Comparison of ENCODE assay signal across 1 cellular context in genomic region chr3:51391075-51391565, GRCh38.
TF ChIP-seq lines count a peak whose summit lies in the region.

Gene RBM15B (plus strand): TSS chr3:51391285. CDS start chr3:51391400, 115 bp downstream.

TF ChIP-seq in HepG2, 621 proteins besides CTCF, POLR2A, EP300 and RAD21 (continued from another document and continues in another):
- TF ChIP-seq, protein P1, sequence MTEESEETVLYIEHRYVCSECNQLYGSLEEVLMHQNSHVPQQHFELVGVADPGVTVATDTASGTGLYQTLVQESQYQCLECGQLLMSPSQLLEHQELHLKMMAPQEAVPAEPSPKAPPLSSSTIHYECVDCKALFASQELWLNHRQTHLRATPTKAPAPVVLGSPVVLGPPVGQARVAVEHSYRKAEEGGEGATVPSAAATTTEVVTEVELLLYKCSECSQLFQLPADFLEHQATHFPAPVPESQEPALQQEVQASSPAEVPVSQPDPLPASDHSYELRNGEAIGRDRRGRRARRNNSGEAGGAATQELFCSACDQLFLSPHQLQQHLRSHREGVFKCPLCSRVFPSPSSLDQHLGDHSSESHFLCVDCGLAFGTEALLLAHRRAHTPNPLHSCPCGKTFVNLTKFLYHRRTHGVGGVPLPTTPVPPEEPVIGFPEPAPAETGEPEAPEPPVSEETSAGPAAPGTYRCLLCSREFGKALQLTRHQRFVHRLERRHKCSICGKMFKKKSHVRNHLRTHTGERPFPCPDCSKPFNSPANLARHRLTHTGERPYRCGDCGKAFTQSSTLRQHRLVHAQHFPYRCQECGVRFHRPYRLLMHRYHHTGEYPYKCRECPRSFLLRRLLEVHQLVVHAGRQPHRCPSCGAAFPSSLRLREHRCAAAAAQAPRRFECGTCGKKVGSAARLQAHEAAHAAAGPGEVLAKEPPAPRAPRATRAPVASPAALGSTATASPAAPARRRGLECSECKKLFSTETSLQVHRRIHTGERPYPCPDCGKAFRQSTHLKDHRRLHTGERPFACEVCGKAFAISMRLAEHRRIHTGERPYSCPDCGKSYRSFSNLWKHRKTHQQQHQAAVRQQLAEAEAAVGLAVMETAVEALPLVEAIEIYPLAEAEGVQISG (CRISPR knock-in tag; IDR thresholded peaks at IDR 0.05), result peak; percentile 95
- TF ChIP-seq DNMT1 (CRISPR knock-in tag; IDR thresholded peaks at IDR 0.05), result peak; percentile 73; the same call in 1 of the 2 replicates
- TF ChIP-seq, protein P2, sequence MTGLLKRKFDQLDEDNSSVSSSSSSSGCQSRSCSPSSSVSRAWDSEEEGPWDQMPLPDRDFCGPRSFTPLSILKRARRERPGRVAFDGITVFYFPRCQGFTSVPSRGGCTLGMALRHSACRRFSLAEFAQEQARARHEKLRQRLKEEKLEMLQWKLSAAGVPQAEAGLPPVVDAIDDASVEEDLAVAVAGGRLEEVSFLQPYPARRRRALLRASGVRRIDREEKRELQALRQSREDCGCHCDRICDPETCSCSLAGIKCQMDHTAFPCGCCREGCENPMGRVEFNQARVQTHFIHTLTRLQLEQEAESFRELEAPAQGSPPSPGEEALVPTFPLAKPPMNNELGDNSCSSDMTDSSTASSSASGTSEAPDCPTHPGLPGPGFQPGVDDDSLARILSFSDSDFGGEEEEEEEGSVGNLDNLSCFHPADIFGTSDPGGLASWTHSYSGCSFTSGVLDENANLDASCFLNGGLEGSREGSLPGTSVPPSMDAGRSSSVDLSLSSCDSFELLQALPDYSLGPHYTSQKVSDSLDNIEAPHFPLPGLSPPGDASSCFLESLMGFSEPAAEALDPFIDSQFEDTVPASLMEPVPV (CRISPR knock-in tag; IDR thresholded peaks at IDR 0.05), result 0 out of 2 replicates have a peak, but pooled peaks have one; percentile 50
- TF ChIP-seq ZNF780A (CRISPR knock-in tag; IDR thresholded peaks at IDR 0.05), result no peak
- peak; percentile 83 for TF ChIP-seq NR2C2 (CRISPR knock-in tag; IDR thresholded peaks at IDR 0.05; ENCODE audit: borderline replicate concordance)
- TF ChIP-seq, protein P3, sequence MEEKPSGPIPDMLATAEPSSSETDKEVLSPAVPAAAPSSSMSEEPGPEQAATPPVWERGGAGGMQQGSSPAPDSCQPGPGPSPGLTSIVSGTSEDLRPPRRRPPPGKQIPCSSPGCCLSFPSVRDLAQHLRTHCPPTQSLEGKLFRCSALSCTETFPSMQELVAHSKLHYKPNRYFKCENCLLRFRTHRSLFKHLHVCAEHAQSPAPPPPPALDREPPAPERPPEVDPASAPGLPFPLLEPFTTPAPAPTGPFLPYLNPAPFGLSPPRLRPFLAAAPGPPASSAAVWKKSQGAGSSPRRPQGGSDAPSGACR (CRISPR knock-in tag; IDR thresholded peaks at IDR 0.05), result peak; percentile 87; the same call in 1 of the 2 replicates
- TF ChIP-seq NFKBIZ (CRISPR knock-in tag; IDR thresholded peaks at IDR 0.05), result no peak
- TF ChIP-seq CEBPG (CRISPR knock-in tag; IDR thresholded peaks at IDR 0.05), result peak; percentile 54
- no peak for TF ChIP-seq PRDM15 (CRISPR knock-in tag; IDR thresholded peaks at IDR 0.05)
- TF ChIP-seq ZBTB8A (CRISPR knock-in tag; IDR thresholded peaks at IDR 0.05; ENCODE audit: borderline replicate concordance, low read depth), result no peak
- TF ChIP-seq HDAC2 (CRISPR knock-in tag; IDR thresholded peaks at IDR 0.05), result peak; percentile 67
- TF ChIP-seq ZNF580 (CRISPR knock-in tag; IDR thresholded peaks at IDR 0.05; ENCODE audit: borderline replicate concordance, low read depth), result peak; percentile 67; the same call in 1 of the 2 replicates
- TF ChIP-seq TRIM22 (IDR thresholded peaks at IDR 0.05), result no peak
- TF ChIP-seq, protein P4, sequence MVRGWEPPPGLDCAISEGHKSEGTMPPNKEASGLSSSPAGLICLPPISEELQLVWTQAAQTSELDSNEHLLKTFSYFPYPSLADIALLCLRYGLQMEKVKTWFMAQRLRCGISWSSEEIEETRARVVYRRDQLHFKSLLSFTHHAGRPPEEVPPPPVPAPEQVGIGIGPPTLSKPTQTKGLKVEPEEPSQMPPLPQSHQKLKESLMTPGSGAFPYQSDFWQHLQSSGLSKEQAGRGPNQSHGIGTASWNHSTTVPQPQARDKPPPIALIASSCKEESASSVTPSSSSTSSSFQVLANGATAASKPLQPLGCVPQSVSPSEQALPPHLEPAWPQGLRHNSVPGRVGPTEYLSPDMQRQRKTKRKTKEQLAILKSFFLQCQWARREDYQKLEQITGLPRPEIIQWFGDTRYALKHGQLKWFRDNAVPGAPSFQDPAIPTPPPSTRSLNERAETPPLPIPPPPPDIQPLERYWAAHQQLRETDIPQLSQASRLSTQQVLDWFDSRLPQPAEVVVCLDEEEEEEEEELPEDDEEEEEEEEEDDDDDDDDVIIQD (CRISPR knock-in tag; IDR thresholded peaks at IDR 0.05; ENCODE audit: low read depth), result 0 out of 2 replicates have a peak, but pooled peaks have one; percentile 17
- no peak for TF ChIP-seq ZNF747 (CRISPR knock-in tag; IDR thresholded peaks at IDR 0.05; ENCODE audit: borderline replicate concordance)
- 0 out of 2 replicates have a peak, but pooled peaks have one; percentile 35 for TF ChIP-seq ZNF34 (CRISPR knock-in tag; IDR thresholded peaks at IDR 0.05; ENCODE audit: borderline replicate concordance)
- peak; percentile 74; the same call in 1 of the 2 replicates for TF ChIP-seq ZNF138 (CRISPR knock-in tag; IDR thresholded peaks at IDR 0.05; ENCODE audit: low read depth)
- TF ChIP-seq CAMTA2 (CRISPR knock-in tag; IDR thresholded peaks at IDR 0.05; ENCODE audit: borderline replicate concordance), result no peak
- no peak for TF ChIP-seq ZNF460 (CRISPR knock-in tag; IDR thresholded peaks at IDR 0.05; ENCODE audit: borderline replicate concordance)
- TF ChIP-seq, protein P5, sequence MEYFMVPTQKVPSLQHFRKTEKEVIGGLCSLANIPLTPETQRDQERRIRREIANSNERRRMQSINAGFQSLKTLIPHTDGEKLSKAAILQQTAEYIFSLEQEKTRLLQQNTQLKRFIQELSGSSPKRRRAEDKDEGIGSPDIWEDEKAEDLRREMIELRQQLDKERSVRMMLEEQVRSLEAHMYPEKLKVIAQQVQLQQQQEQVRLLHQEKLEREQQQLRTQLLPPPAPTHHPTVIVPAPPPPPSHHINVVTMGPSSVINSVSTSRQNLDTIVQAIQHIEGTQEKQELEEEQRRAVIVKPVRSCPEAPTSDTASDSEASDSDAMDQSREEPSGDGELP (IDR thresholded peaks at IDR 0.05; ENCODE audit: borderline replicate concordance, low read depth), result peak; percentile 88; the same call in 1 of the 2 replicates
- no peak for TF ChIP-seq FOXM1 (CRISPR knock-in tag; IDR thresholded peaks at IDR 0.05)
- TF ChIP-seq, protein P6, sequence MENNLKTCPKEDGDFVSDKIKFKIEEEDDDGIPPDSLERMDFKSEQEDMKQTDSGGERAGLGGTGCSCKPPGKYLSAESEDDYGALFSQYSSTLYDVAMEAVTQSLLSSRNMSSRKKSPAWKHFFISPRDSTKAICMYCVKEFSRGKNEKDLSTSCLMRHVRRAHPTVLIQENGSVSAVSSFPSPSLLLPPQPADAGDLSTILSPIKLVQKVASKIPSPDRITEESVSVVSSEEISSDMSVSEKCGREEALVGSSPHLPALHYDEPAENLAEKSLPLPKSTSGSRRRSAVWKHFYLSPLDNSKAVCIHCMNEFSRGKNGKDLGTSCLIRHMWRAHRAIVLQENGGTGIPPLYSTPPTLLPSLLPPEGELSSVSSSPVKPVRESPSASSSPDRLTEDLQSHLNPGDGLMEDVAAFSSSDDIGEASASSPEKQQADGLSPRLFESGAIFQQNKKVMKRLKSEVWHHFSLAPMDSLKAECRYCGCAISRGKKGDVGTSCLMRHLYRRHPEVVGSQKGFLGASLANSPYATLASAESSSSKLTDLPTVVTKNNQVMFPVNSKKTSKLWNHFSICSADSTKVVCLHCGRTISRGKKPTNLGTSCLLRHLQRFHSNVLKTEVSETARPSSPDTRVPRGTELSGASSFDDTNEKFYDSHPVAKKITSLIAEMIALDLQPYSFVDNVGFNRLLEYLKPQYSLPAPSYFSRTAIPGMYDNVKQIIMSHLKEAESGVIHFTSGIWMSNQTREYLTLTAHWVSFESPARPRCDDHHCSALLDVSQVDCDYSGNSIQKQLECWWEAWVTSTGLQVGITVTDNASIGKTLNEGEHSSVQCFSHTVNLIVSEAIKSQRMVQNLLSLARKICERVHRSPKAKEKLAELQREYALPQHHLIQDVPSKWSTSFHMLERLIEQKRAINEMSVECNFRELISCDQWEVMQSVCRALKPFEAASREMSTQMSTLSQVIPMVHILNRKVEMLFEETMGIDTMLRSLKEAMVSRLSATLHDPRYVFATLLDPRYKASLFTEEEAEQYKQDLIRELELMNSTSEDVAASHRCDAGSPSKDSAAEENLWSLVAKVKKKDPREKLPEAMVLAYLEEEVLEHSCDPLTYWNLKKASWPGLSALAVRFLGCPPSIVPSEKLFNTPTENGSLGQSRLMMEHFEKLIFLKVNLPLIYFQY (CRISPR knock-in tag; IDR thresholded peaks at IDR 0.05; ENCODE audit: borderline replicate concordance), result no peak
- no peak; the same call in 1 of the 2 replicates for TF ChIP-seq ZNF274 (CRISPR knock-in tag; IDR thresholded peaks at IDR 0.05)
- TF ChIP-seq HNRNPK (IDR thresholded peaks at IDR 0.05; ENCODE audit: low read depth, low read length, poor library complexity, severe bottlenecking), result peak; percentile 22
- peak; percentile 47; the same call in 1 of the 2 replicates for TF ChIP-seq ZNF639 (CRISPR knock-in tag; conservative IDR thresholded peaks at IDR 0.05)
- TF ChIP-seq ZNF605 (CRISPR knock-in tag; IDR thresholded peaks at IDR 0.05), result no peak
- TF ChIP-seq RBM39 (IDR thresholded peaks at IDR 0.05; ENCODE audit: low read depth, low read length, poor library complexity, severe bottlenecking), result no peak
- TF ChIP-seq, protein P7, sequence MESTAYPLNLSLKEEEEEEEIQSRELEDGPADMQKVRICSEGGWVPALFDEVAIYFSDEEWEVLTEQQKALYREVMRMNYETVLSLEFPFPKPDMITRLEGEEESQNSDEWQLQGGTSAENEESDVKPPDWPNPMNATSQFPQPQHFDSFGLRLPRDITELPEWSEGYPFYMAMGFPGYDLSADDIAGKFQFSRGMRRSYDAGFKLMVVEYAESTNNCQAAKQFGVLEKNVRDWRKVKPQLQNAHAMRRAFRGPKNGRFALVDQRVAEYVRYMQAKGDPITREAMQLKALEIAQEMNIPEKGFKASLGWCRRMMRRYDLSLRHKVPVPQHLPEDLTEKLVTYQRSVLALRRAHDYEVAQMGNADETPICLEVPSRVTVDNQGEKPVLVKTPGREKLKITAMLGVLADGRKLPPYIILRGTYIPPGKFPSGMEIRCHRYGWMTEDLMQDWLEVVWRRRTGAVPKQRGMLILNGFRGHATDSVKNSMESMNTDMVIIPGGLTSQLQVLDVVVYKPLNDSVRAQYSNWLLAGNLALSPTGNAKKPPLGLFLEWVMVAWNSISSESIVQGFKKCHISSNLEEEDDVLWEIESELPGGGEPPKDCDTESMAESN (CRISPR knock-in tag; conservative IDR thresholded peaks at IDR 0.05), result 0 out of 2 replicates have a peak, but pooled peaks have one; percentile 60
- TF ChIP-seq MYC (CRISPR knock-in tag; IDR thresholded peaks at IDR 0.05; ENCODE audit: borderline replicate concordance), result peak; percentile 92
